8 cellular contexts compared by ENCODE assay signal in the genomic region with DNA sequence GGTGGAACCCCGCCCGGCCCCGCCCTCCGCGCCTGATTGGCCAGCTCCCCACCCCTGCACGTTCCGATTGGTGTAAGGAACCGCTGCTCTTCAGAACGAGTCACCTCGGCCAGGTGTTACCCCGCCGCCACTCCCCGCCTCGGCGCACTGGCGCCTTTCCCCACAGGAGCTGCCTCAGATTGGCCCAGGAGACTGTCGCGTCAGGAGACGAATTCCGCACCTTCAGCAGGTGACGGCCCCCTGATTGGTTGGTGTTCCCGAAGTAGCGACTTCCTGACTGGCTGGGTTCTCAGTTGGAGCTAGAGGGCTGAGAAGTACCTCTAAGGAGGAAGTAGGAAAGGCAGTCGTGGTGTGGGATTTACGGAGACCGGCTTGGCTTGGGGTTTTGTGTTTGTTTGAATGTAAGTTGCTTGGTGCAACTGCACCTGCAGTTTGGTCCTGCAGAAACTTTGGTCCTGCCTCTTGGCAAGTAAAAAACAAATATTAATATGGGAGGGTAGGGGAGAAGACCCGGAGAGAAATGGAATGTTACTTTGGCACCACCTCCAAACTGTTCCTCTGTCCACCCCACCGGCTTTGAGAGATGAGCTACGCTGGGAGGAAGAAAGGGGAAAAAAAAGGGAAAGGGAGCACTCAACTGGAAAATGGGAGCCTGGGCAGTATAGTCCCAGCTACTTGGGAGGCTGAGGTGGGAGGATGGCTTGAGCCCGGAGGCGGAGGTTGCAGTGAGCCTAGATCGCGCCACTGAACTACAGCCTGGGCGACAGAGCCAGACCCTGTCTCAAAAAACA. TPM values are rescaled to one million over a fixed set of nuclear protein-coding genes. Genes with fewer than 3 reads are reported as not detected.
A peak's percentile ranks its signal among the peaks of the same experiment; 100 is the strongest.
DNase-seq lines count a peak whose midpoint lies in the region; ATAC-seq and TF ChIP-seq lines count a peak whose summit lies in the region.

No MANE protein-coding gene starts in this region.

- no peak overlapping the region for H3K14ac ChIP-seq in IMR-90 (replicated peaks; ENCODE audit: low read depth, low read length)

- H3K79me1 ChIP-seq in IMR-90 (ENCODE audit: low read depth in 1 of 2, low read length in 2 of 2) = no peaks in the 10 kb centered on the region

- peak overlapping the region; percentile 73 to 87 for H3K27ac Mint-ChIP-seq in natural killer cell treated with Interleukin-12 subunit alpha and Interleukin-12 subunit beta and Interleukin-15 and Interleukin-18, amount 100 ng/mL, for 72 hours

- peak overlapping the region; percentile 97 for H3K4me3 Mint-ChIP-seq in natural killer cell treated with Interleukin-12 subunit alpha and Interleukin-12 subunit beta and Interleukin-15 and Interleukin-18, amount 100 ng/mL, for 72 hours

- H3F3A ChIP-seq in PC-9 (ENCODE audit: insufficient read depth, low read depth) = peaks cover 46% of the 10 kb centered on the region

- H3K27me3 Mint-ChIP-seq in natural killer cell treated with Interleukin-12 subunit alpha and Interleukin-12 subunit beta and Interleukin-15 and Interleukin-18, amount 100 ng/mL, for 72 hours = no peaks in the 10 kb centered on the region

- no peaks in the 10 kb centered on the region for H3K9me2 ChIP-seq in PC-9 (ENCODE audit: insufficient read depth)

- H3K36me3 ChIP-seq in IMR-90 (ENCODE audit: control insufficient read depth, insufficient read depth, low read length) (no peaks in the 10 kb centered on the region), PC-9 (ENCODE audit: low read depth) (no peaks in the 10 kb centered on the region)

- H3K23ac ChIP-seq in IMR-90 (ENCODE audit: low read depth, low read length) = no peak overlapping the region

- H3K27ac ChIP-seq in IMR-90 (ENCODE audit: insufficient read depth, low read length) (no peak overlapping the region), PC-9 (peak overlapping the region; percentile 97)

- H2AK5ac ChIP-seq in IMR-90 (ENCODE audit: low read depth, low read length) = no peak overlapping the region

- WGBS in IMR-90 (ENCODE audit: extremely low coverage in 2 of 2, insufficient read length in 1 of 2), 2 experiments = 0% methylated on average over 9 of the region's 34 CpGs; no CpG with 5 or more reads in 1 of the 2 experiments

- peaks cover 30 to 36% of the 10 kb centered on the region in 2 donors for H3K4me1 Mint-ChIP-seq in natural killer cell treated with Interleukin-12 subunit alpha and Interleukin-12 subunit beta and Interleukin-15 and Interleukin-18, amount 100 ng/mL, for 72 hours (ENCODE audit: low read depth in 2 of 2)

- H3K4me1 ChIP-seq in IMR-90 (ENCODE audit: control insufficient read depth, insufficient read depth, low read length) (peaks cover 3% of the 10 kb centered on the region; the same call in 1 of the 2 replicates), PC-9 (replicated peaks; ENCODE audit: insufficient read depth) (peaks cover 49% of the 10 kb centered on the region)

- H3K4me3 ChIP-seq in IMR-90 (ENCODE audit: insufficient read depth, low read depth, low read length) (peak overlapping the region; percentile 58), PC-9 (peak overlapping the region; percentile 93), fibroblast of pulmonary artery (replicated peaks; ENCODE audit: low read depth, low read length) (peak overlapping the region; percentile 96)

- H2AFZ ChIP-seq in IMR-90 (replicated peaks; ENCODE audit: low read length, poor library complexity) (peak overlapping the region; percentile 92), PC-9 (no peak overlapping the region)

- H3K9ac ChIP-seq in IMR-90 (ENCODE audit: low read depth, low read length) = no peak overlapping the region

- no peak overlapping the region for H4K91ac ChIP-seq in IMR-90 (ENCODE audit: insufficient read depth, low read depth, low read length)

- ATAC-seq in GM21528 (IDR thresholded peaks at IDR 0.05; ENCODE audit: low FRiP score, unreplicated experiment) = peak; percentile 86
- peak; percentile 67 for ATAC-seq in IMR-90 (ENCODE audit: low read depth)
- peak; percentile 94 to 96 for ATAC-seq in natural killer cell treated with Interleukin-12 subunit alpha and Interleukin-12 subunit beta and Interleukin-15 and Interleukin-18, amount 100 ng/mL, for 72 hours
- ATAC-seq in stimulated activated naive CD8-positive, alpha-beta T cell treated with anti-CD3 and anti-CD28 coated beads, Interleukin-15, Interleukin-2, amounts not matched to agents 100 U/mL and 50 U/mL, for 24 hours = peak; percentile 93

- no TSS peak for BruUV-seq in IMR-90 (replicated peaks; lab: Mats Ljungman, UMichigan)
- BruUV-seq in PC-9 (replicated peaks; lab: Mats Ljungman, UMichigan) = TSS peak; percentile 93

- CTCF ChIA-PET in IMR-90 (lab: Yijun Ruan, JAX) (interaction anchor here (1.3 kb wide), 1 partner anchor 24 kb away, joined by 5 read pairs; no protein-coding TSS in a partner anchor), PC-9 (lab: Charles Lee) (interaction anchor here (0.6 to 1.3 kb wide), 6 partner anchors 17 to 241 kb away, joined by 3 to 6 read pairs (median 4); a partner anchor contains a TSS)

- no peak overlapping the region for H3K18ac ChIP-seq in IMR-90 (ENCODE audit: low read depth, low read length)

- H2AK9ac ChIP-seq in IMR-90 (replicated peaks; ENCODE audit: low read depth, low read length, poor library complexity) = no peak overlapping the region

- intact Hi-C loops in IMR-90 (cut with micrococcal nuclease) (no loop called here), PC-9 (cut with micrococcal nuclease; ENCODE audit: unreplicated experiment) (loop anchor here (2.0 kb wide), 2 partner anchors 17 to 25 kb away; a partner anchor contains a TSS)

- H4K20me1 ChIP-seq in IMR-90 (ENCODE audit: insufficient read depth, low read length) (no peaks in the 10 kb centered on the region), PC-9 (ENCODE audit: insufficient read depth) (peaks cover 28% of the 10 kb centered on the region)

- in situ Hi-C loops in IMR-90 (cut with MboI; ENCODE audit: low sequenced_read_pairs) = no loop called here

- H3K9me1 ChIP-seq in IMR-90 (ENCODE audit: insufficient read depth, low read length) = peaks cover 6% of the 10 kb centered on the region; the same call in 1 of the 2 replicates

- no peak for TF ChIP-seq POLR2A in IMR-90 (IDR thresholded peaks at IDR 0.05; ENCODE audit: low read depth, low read length)

- no peaks in the 10 kb centered on the region for H3K36me3 Mint-ChIP-seq in natural killer cell treated with Interleukin-12 subunit alpha and Interleukin-12 subunit beta and Interleukin-15 and Interleukin-18, amount 100 ng/mL, for 72 hours

- peak overlapping the region; percentile 99 for H3K4me2 ChIP-seq in IMR-90 (ENCODE audit: low read depth, low read length)
- H3K4me2 ChIP-seq in PC-9 = peak overlapping the region; percentile 93

- dilution Hi-C loops in IMR-90 (cut with HindIII; ENCODE audit: low sequenced_read_pairs, unreplicated experiment) = no loop called here

- no peak for TF ChIP-seq RAD21 in IMR-90 (IDR thresholded peaks at IDR 0.05; ENCODE audit: low read length)

- TF ChIP-seq CTCF in IMR-90 (conservative IDR thresholded peaks at IDR 0.05; ENCODE audit: low read depth, low read length) = no peak
- no peak for TF ChIP-seq CTCF in PC-9 (conservative IDR thresholded peaks at IDR 0.05)
- no peak for TF ChIP-seq CTCF in fibroblast of pulmonary artery (IDR thresholded peaks at IDR 0.05; ENCODE audit: low read length, missing control alignments)

- H4K8ac ChIP-seq in IMR-90 (ENCODE audit: low read depth in 2 of 2, low read length in 2 of 2) = no peak overlapping the region

- peaks cover 50% of the 10 kb centered on the region for H3K79me2 ChIP-seq in PC-9 (ENCODE audit: low read depth)

- no peak overlapping the region for H3K4ac ChIP-seq in IMR-90 (ENCODE audit: low read depth, low read length)

- H3K27me3 ChIP-seq in IMR-90 (ENCODE audit: control insufficient read depth, insufficient read depth, low read length) = peaks cover 28% of the 10 kb centered on the region
- H3K27me3 ChIP-seq in PC-9 (ENCODE audit: insufficient read depth, low read depth) = no peaks in the 10 kb centered on the region

- no peak overlapping the region for H4K5ac ChIP-seq in IMR-90 (ENCODE audit: low read depth, low read length)

- H2BK5ac ChIP-seq in IMR-90 (ENCODE audit: low read depth, low read length, poor library complexity, severe bottlenecking) = no peak overlapping the region

- no peaks in the 10 kb centered on the region for H3K9me3 Mint-ChIP-seq in natural killer cell treated with Interleukin-12 subunit alpha and Interleukin-12 subunit beta and Interleukin-15 and Interleukin-18, amount 100 ng/mL, for 72 hours

- H3K56ac ChIP-seq in IMR-90 (ENCODE audit: extremely low read depth, insufficient read depth, low read length) = no peak overlapping the region

- no peaks in the 10 kb centered on the region for H3K9me3 ChIP-seq in IMR-90 (ENCODE audit: control insufficient read depth, insufficient read depth, low read length)
- H3K9me3 ChIP-seq in PC-9 (ENCODE audit: insufficient read depth, low read depth) = no peaks in the 10 kb centered on the region

- DNase-seq in DMS114 treated with DMSO at 0.1 percent for 48 hours (lab: John Stamatoyannopoulos, UW; ENCODE audit: unreplicated experiment) (peak; percentile 93), IMR-90 (peak; percentile 20), PC-9 (peak; percentile 99), activated T-helper 1 cell treated with Interleukin-2 at 50 U/mL for 16 hours (ENCODE audit: low read depth) (peak; percentile 81), fibroblast of pulmonary artery (ENCODE audit: low read depth) (peak; percentile 63)
- peak; percentile 86 for DNase-seq in natural killer cell treated with Interleukin-12 subunit alpha and Interleukin-12 subunit beta and Interleukin-15 and Interleukin-18, amount 100 ng/mL, for 72 hours (ENCODE audit: low spot score)
- peak; percentile 86 for DNase-seq in stimulated activated naive CD8-positive, alpha-beta T cell treated with anti-CD3 and anti-CD28 coated beads, Interleukin-15, Interleukin-2, amounts not matched to agents 100 U/mL and 50 U/mL, for 24 hours

- H2BK20ac ChIP-seq in IMR-90 (ENCODE audit: low read depth, low read length) = no peak overlapping the region

- no peak overlapping the region for H2BK120ac ChIP-seq in IMR-90 (ENCODE audit: low read depth, low read length)

- POLR2A ChIA-PET in IMR-90 (lab: Charles Lee; ENCODE audit: unreplicated experiment) (no interaction called here), PC-9 (lab: Charles Lee; ENCODE audit: unreplicated experiment) (interaction anchor here (0.6 to 1.9 kb wide), 13 partner anchors 9 to 939 kb away, joined by 3 to 24 read pairs (median 4); a partner anchor contains a TSS)

- H2BK15ac ChIP-seq in IMR-90 (ENCODE audit: low read depth, low read length) = no peak overlapping the region

RNA-seq across cellular contexts. Expression of a gene that starts 0.4 kb away (rescaled TPM):
- 0.83 and 2.2 TPM in 2 replicates for total RNA-seq in IMR-90 (2012; rRNA removed)
- 0.47 and 0.79 TPM in 2 replicates for polyA plus RNA-seq in IMR-90 (2012; rRNA removed)
- polyA plus RNA-seq in IMR-90 (2012; cell fraction: cytosol; rRNA removed) = 0.78 and 2.0 TPM in 2 replicates
- 0.44 and 0.60 TPM in 2 replicates for polyA plus RNA-seq in IMR-90 (2012; cell fraction: nucleus; rRNA removed; ENCODE audit: low replicate concordance)
- 99.9 and 117 TPM in 2 replicates for total RNA-seq in PC-9 (2021)
- total RNA-seq in natural killer cell treated with Interleukin-12 subunit alpha and Interleukin-12 subunit beta and Interleukin-15 and Interleukin-18, amount 100 ng/mL, for 72 hours = 10 to 100 TPM; 11.0 to 25.9 TPM

RNA-seq across cellular contexts. Expression of a gene that starts 17.4 kb away (rescaled TPM):
- total RNA-seq in IMR-90 (2012; rRNA removed) (not detected in 2 replicates), PC-9 (2021) (51.4 and 70.8 TPM in 2 replicates)
- 0.21 TPM in 1 of 2 replicates, not detected in the other for polyA plus RNA-seq in IMR-90 (2012; rRNA removed)
- 0.49 TPM in 1 of 2 replicates, not detected in the other for polyA plus RNA-seq in IMR-90 (2012; cell fraction: cytosol; rRNA removed)
- polyA plus RNA-seq in IMR-90 (2012; cell fraction: nucleus; rRNA removed; ENCODE audit: low replicate concordance) = 0.25 and 0.46 TPM in 2 replicates
- 10 to 100 TPM; 10.5 to 47.2 TPM for total RNA-seq in natural killer cell treated with Interleukin-12 subunit alpha and Interleukin-12 subunit beta and Interleukin-15 and Interleukin-18, amount 100 ng/mL, for 72 hours

RNA-seq across cellular contexts. Expression of a gene that starts 24.4 kb away (rescaled TPM):
- 62.2 and 78.9 TPM in 2 replicates for total RNA-seq in IMR-90 (2012; rRNA removed)
- 34.6 and 37.1 TPM in 2 replicates for polyA plus RNA-seq in IMR-90 (2012; rRNA removed)
- polyA plus RNA-seq in IMR-90 (2012; cell fraction: cytosol; rRNA removed) = 14.0 and 18.6 TPM in 2 replicates
- polyA plus RNA-seq in IMR-90 (2012; cell fraction: nucleus; rRNA removed; ENCODE audit: low replicate concordance) = 122 and 130 TPM in 2 replicates
- total RNA-seq in PC-9 (2021) = 34.8 and 43.2 TPM in 2 replicates
- total RNA-seq in natural killer cell treated with Interleukin-12 subunit alpha and Interleukin-12 subunit beta and Interleukin-15 and Interleukin-18, amount 100 ng/mL, for 72 hours = 10 to 100 TPM; 72.2 to 77.4 TPM

RNA-seq across cellular contexts. Expression of a gene that starts 48.3 kb away (rescaled TPM):
- not detected in 2 replicates for total RNA-seq in IMR-90 (2012; rRNA removed)
- 0.02 and 0.03 TPM in 2 replicates for polyA plus RNA-seq in IMR-90 (2012; rRNA removed)
- not detected in 2 replicates for polyA plus RNA-seq in IMR-90 (2012; cell fraction: cytosol; rRNA removed)
- 0.05 TPM in 1 of 2 replicates, not detected in the other for polyA plus RNA-seq in IMR-90 (2012; cell fraction: nucleus; rRNA removed; ENCODE audit: low replicate concordance)
- total RNA-seq in PC-9 (2021) = 0.46 and 0.65 TPM in 2 replicates
- 100 to 1,000 TPM; 217 to 250 TPM for total RNA-seq in natural killer cell treated with Interleukin-12 subunit alpha and Interleukin-12 subunit beta and Interleukin-15 and Interleukin-18, amount 100 ng/mL, for 72 hours

Comparison
In these comparisons a context has a peak if more than half of its experiments do, and no peak if none do; other contexts are left out.
1. DNase-seq: peak in every context shown above with its lines; median percentile 99 in PC-9; 93 in DMS114 treated with DMSO at 0.1 percent for 48 hours; 86 in natural killer cell treated with Interleukin-12 subunit alpha and Interleukin-12 subunit beta and Interleukin-15 and Interleukin-18, amount 100 ng/mL, for 72 hours; 86 in stimulated activated naive CD8-positive, alpha-beta T cell treated with anti-CD3 and anti-CD28 coated beads, Interleukin-15, Interleukin-2, amounts not matched to agents 100 U/mL and 50 U/mL, for 24 hours; 81 in activated T-helper 1 cell treated with Interleukin-2 at 50 U/mL for 16 hours; 63 in fibroblast of pulmonary artery; 20 in IMR-90.